ENCODE assay signal across 2 cellular contexts in genomic region chr2:3487432-3487831, GRCh38.
TF ChIP-seq lines count a peak whose summit lies in the region.

No MANE protein-coding gene starts in this region.

TF ChIP-seq in SK-N-SH, 30 proteins besides CTCF, POLR2A, EP300 and RAD21 (continued from another document):
- no peak for TF ChIP-seq SIN3A (IDR thresholded peaks at IDR 0.05; ENCODE audit: borderline replicate concordance, low read depth, low read length)
- TF ChIP-seq MEF2A (IDR thresholded peaks at IDR 0.05; ENCODE audit: borderline replicate concordance, low read depth) = no peak
- no peak for TF ChIP-seq NRF1 (IDR thresholded peaks at IDR 0.05; ENCODE audit: low read depth, low read length)
- no peak for TF ChIP-seq TEAD4 (IDR thresholded peaks at IDR 0.05; ENCODE audit: borderline replicate concordance, insufficient read depth)
- TF ChIP-seq MAX (IDR thresholded peaks at IDR 0.05; ENCODE audit: low read depth) = no peak
TF ChIP-seq in SK-N-SH: peak in this region for 0.

TF ChIP-seq in SK-N-SH treated with all-trans-retinoic acid at 6 μM for 48 hours, 23 proteins besides CTCF, POLR2A, EP300 and RAD21 (continued from another document):
- no peak for TF ChIP-seq ARNTL (CRISPR knock-in tag; IDR thresholded peaks at IDR 0.05; ENCODE audit: borderline replicate concordance, low read depth)
- no peak for TF ChIP-seq GLIS3 (CRISPR knock-in tag; IDR thresholded peaks at IDR 0.05)
